ENCODE assay signal across 1 cellular context in genomic region chr1:161766102-161766981, GRCh38.
TF ChIP-seq lines count a peak whose summit lies in the region.

Gene ATF6 (plus strand): TSS chr1:161766320. CDS start chr1:161766361, 41 bp downstream.

TF ChIP-seq in HepG2, 621 proteins besides CTCF, POLR2A, EP300 and RAD21 (continued from another document and continues in another):
- TF ChIP-seq BCL3 (CRISPR knock-in tag; IDR thresholded peaks at IDR 0.05) (no peak), DNMT3B (CRISPR knock-in tag; conservative IDR thresholded peaks at IDR 0.05) (peak; percentile 81; the same call in 1 of the 2 replicates), ZNF512 (CRISPR knock-in tag; IDR thresholded peaks at IDR 0.05) (no peak), ZNF850 (CRISPR knock-in tag; conservative IDR thresholded peaks at IDR 0.05) (no peak), ZNF530 (CRISPR knock-in tag; IDR thresholded peaks at IDR 0.05; ENCODE audit: low read depth) (no peak), NPAS2 (CRISPR knock-in tag; IDR thresholded peaks at IDR 0.05; ENCODE audit: borderline replicate concordance) (no peak), ZNF790 (CRISPR knock-in tag; IDR thresholded peaks at IDR 0.05; ENCODE audit: borderline replicate concordance) (no peak), ARNTL (CRISPR knock-in tag; IDR thresholded peaks at IDR 0.05) (peak; percentile 51; the same call in 1 of the 2 replicates), ZFP36L2 (CRISPR knock-in tag; IDR thresholded peaks at IDR 0.05) (no peak), ZBTB43 (CRISPR knock-in tag; conservative IDR thresholded peaks at IDR 0.05) (no peak), MED1 (CRISPR knock-in tag; IDR thresholded peaks at IDR 0.05) (peak; percentile 73), ZNF564 (CRISPR knock-in tag; IDR thresholded peaks at IDR 0.05) (peak; percentile 46; the same call in 1 of the 2 replicates), CAMTA2 (CRISPR knock-in tag; IDR thresholded peaks at IDR 0.05; ENCODE audit: borderline replicate concordance) (no peak), GABPA (IDR thresholded peaks at IDR 0.05; ENCODE audit: low read depth, low read length) (no peak), GABPA (CRISPR knock-in tag; IDR thresholded peaks at IDR 0.05; ENCODE audit: low read depth) (peak; percentile 86), RFX3 (CRISPR knock-in tag; IDR thresholded peaks at IDR 0.05) (no peak), ZNF33B (CRISPR knock-in tag; IDR thresholded peaks at IDR 0.05) (no peak), MATR3 (CRISPR knock-in tag; IDR thresholded peaks at IDR 0.05) (no peak), IKZF4 (CRISPR knock-in tag; IDR thresholded peaks at IDR 0.05; ENCODE audit: borderline replicate concordance, low read depth, not compliant biosample characterization) (no peak), SPEN (CRISPR knock-in tag; IDR thresholded peaks at IDR 0.05; ENCODE audit: low read depth) (peak; percentile 94), BRCA1 (CRISPR knock-in tag; IDR thresholded peaks at IDR 0.05) (no peak), ZMYM2 (CRISPR knock-in tag; IDR thresholded peaks at IDR 0.05) (0 out of 2 replicates have a peak, but pooled peaks have one; percentile 56), SIN3B (IDR thresholded peaks at IDR 0.05; ENCODE audit: low read length) (peak; percentile 69; the same call in 1 of the 2 replicates), ZNF451 (CRISPR knock-in tag; IDR thresholded peaks at IDR 0.05) (0 out of 2 replicates have a peak, but pooled peaks have one; percentile 38), ZNF782 (CRISPR knock-in tag; IDR thresholded peaks at IDR 0.05; ENCODE audit: borderline replicate concordance) (no peak), THRA (CRISPR knock-in tag; IDR thresholded peaks at IDR 0.05; ENCODE audit: borderline replicate concordance) (peak; percentile 52; the same call in 1 of the 2 replicates), ZNF563 (CRISPR knock-in tag; IDR thresholded peaks at IDR 0.05) (no peak), KDM5B (CRISPR knock-in tag; IDR thresholded peaks at IDR 0.05; ENCODE audit: borderline replicate concordance) (peak; percentile 66), HIC2 (CRISPR knock-in tag; IDR thresholded peaks at IDR 0.05; ENCODE audit: low read depth) (no peak), ZNF251 (CRISPR knock-in tag; IDR thresholded peaks at IDR 0.05) (no peak), ZNF12 (CRISPR knock-in tag; IDR thresholded peaks at IDR 0.05) (no peak), FOXP1 (IDR thresholded peaks at IDR 0.05) (no peak), FOXP1 (CRISPR knock-in tag; IDR thresholded peaks at IDR 0.05) (peak; percentile 52), POGZ (CRISPR knock-in tag; IDR thresholded peaks at IDR 0.05) (peak; percentile 74), FIP1L1 (IDR thresholded peaks at IDR 0.05; ENCODE audit: borderline replicate concordance, insufficient read depth, low read depth, low read length) (no peak), ZFP37 (CRISPR knock-in tag; IDR thresholded peaks at IDR 0.05; ENCODE audit: borderline replicate concordance) (peak; percentile 56; the same call in 1 of the 2 replicates), THAP11 (CRISPR knock-in tag; IDR thresholded peaks at IDR 0.05) (peak; percentile 93), SMC3 (IDR thresholded peaks at IDR 0.05; ENCODE audit: low read length) (no peak), PAX8 (CRISPR knock-in tag; IDR thresholded peaks at IDR 0.05; ENCODE audit: borderline replicate concordance) (no peak), ZNF670 (CRISPR knock-in tag; IDR thresholded peaks at IDR 0.05; ENCODE audit: borderline replicate concordance) (no peak), ZNF230 (CRISPR knock-in tag; IDR thresholded peaks at IDR 0.05) (0 out of 2 replicates have a peak, but pooled peaks have one; percentile 80), SOX6 (IDR thresholded peaks at IDR 0.05) (no peak), SOX6 (CRISPR knock-in tag; IDR thresholded peaks at IDR 0.05) (peak; percentile 69), ZNF282 (IDR thresholded peaks at IDR 0.05; ENCODE audit: partially characterized antibody) (no peak), PHF8 (CRISPR knock-in tag; IDR thresholded peaks at IDR 0.05) (peak; percentile 81), ZNF609 (CRISPR knock-in tag; IDR thresholded peaks at IDR 0.05; ENCODE audit: borderline replicate concordance) (peak; percentile 68; the same call in 1 of the 2 replicates), ZNF335 (CRISPR knock-in tag; IDR thresholded peaks at IDR 0.05) (0 out of 2 replicates have a peak, but pooled peaks have one; percentile 22), SMYD3 (CRISPR knock-in tag; IDR thresholded peaks at IDR 0.05) (no peak), RNF2 (conservative IDR thresholded peaks at IDR 0.05; ENCODE audit: low read depth) (0 out of 2 replicates have a peak, but pooled peaks have one; percentile 40), ZNF264 (CRISPR knock-in tag; IDR thresholded peaks at IDR 0.05) (no peak), ZBTB39 (CRISPR knock-in tag; IDR thresholded peaks at IDR 0.05) (no peak), ZNF253 (CRISPR knock-in tag; IDR thresholded peaks at IDR 0.05; ENCODE audit: borderline replicate concordance) (no peak), ZNF557 (CRISPR knock-in tag; IDR thresholded peaks at IDR 0.05) (no peak), SOX5 (CRISPR knock-in tag; IDR thresholded peaks at IDR 0.05; ENCODE audit: borderline replicate concordance) (peak; percentile 52; the same call in 1 of the 2 replicates), SETDB1 (CRISPR knock-in tag; IDR thresholded peaks at IDR 0.05; ENCODE audit: borderline replicate concordance) (no peak), IKZF5 (CRISPR knock-in tag; IDR thresholded peaks at IDR 0.05) (peak; percentile 70; the same call in 1 of the 2 replicates), FOXK1 (CRISPR knock-in tag; IDR thresholded peaks at IDR 0.05; ENCODE audit: borderline replicate concordance, low read depth) (peak; percentile 92), ZNF607 (CRISPR knock-in tag; IDR thresholded peaks at IDR 0.05; ENCODE audit: borderline replicate concordance) (no peak), HMG20B (CRISPR knock-in tag; conservative IDR thresholded peaks at IDR 0.05) (no peak; the same call in 1 of the 2 replicates)
